Comparison of ENCODE assay signal across 11 cellular contexts in genomic region chr14:58281969-58282368, GRCh38. TPM values are rescaled to one million over a fixed set of nuclear protein-coding genes. Genes with fewer than 3 reads are reported as not detected.
DNase-seq lines count a peak whose midpoint lies in the region; TF ChIP-seq lines count a peak whose summit lies in the region.
"Had no signal": no experiment of that assay in that cellular context is flagged by ENCODE, and none has a peak within 500 bp of the region (broad histone marks: within the 10 kb centered on the region; RNA-seq: fewer than 3 reads in every experiment).

No MANE protein-coding gene starts in this region.

- peak overlapping the region; percentile 98 for H3K27ac ChIP-seq in smooth muscle cell (ENCODE audit: low read depth)

- H3K9ac ChIP-seq in adipocyte (ENCODE audit: low read length) (peak overlapping the region; percentile 82), smooth muscle cell (ENCODE audit: low read depth) (peak overlapping the region; percentile 84)

- no peaks in the 10 kb centered on the region for H3K27me3 ChIP-seq in adipocyte (replicated peaks; ENCODE audit: control insufficient read depth, insufficient read depth, low read length)
- no peaks in the 10 kb centered on the region for H3K27me3 ChIP-seq in smooth muscle cell (ENCODE audit: low read depth)

- DNase-seq in HFFc6 (no peak), adipocyte (ENCODE audit: low read depth) (no peak), immature natural killer cell (no peak), smooth muscle cell (lab: John Stamatoyannopoulos, UW; ENCODE audit: unreplicated experiment) (no peak), OCI-M1 (lab: John Stamatoyannopoulos, UW) (no peak), NCI-H1436 (lab: John Stamatoyannopoulos, UW) (no peak), T-helper 9 cell (no peak)
- DNase-seq in activated CD4-positive, CD25-positive, alpha-beta regulatory T cell (lab: John Stamatoyannopoulos, UW): no peak
- DNase-seq: activated CD4-positive, alpha-beta T cell treated with anti-CD3 and anti-CD28 coated beads, Interleukin-2, amount 50 U/mL, for 4 hours; NCI-H524 treated with DMSO at 0.1 percent for 48 hours had no signal

- H3K27ac Mint-ChIP-seq in HFFc6 (peak overlapping the region; percentile 99), immature natural killer cell (peak overlapping the region in 5 of 6 donors; percentile 56 to 92 (median 82))

- no peaks in the 10 kb centered on the region for H3K9me3 ChIP-seq in adipocyte (ENCODE audit: control insufficient read depth, low read length)
- no peaks in the 10 kb centered on the region for H3K9me3 ChIP-seq in smooth muscle cell (replicated peaks; ENCODE audit: low read depth)
- H3K9me3 ChIP-seq: prostate gland had no signal

- H3K79me2 ChIP-seq in smooth muscle cell (ENCODE audit: low read depth): peaks cover 83% of the 10 kb centered on the region

- H3K4me3 Mint-ChIP-seq in HFFc6 (peak overlapping the region; percentile 82), immature natural killer cell (no peak overlapping the region)

- peaks cover 22% of the 10 kb centered on the region for H4K20me1 ChIP-seq in smooth muscle cell (ENCODE audit: low read depth)

- H3K9me3 Mint-ChIP-seq in HFFc6 (no peaks in the 10 kb centered on the region), immature natural killer cell (no peaks in the 10 kb centered on the region)

- peaks cover 6% of the 10 kb centered on the region; the same call in 1 of the 2 replicates for H3K27me3 Mint-ChIP-seq in HFFc6 (ENCODE audit: insufficient read depth)
- H3K27me3 Mint-ChIP-seq in immature natural killer cell (ENCODE audit: low read depth in 3 of 3): peaks cover 0 to 4% (median 3%) of the 10 kb centered on the region in 3 donors

- H2AFZ ChIP-seq in smooth muscle cell (ENCODE audit: low read depth): no peak overlapping the region

- H3K36me3 ChIP-seq in adipocyte (ENCODE audit: control insufficient read depth, insufficient read depth, low read length, severe bottlenecking) (peaks cover 70% of the 10 kb centered on the region), smooth muscle cell (ENCODE audit: low read depth) (peaks cover 10% of the 10 kb centered on the region)
- H3K36me3 ChIP-seq: prostate gland had no signal

- peak overlapping the region; percentile 81 for H3K4me2 ChIP-seq in smooth muscle cell

- H3K4me1 Mint-ChIP-seq in HFFc6 (ENCODE audit: low read depth) (peaks cover 50% of the 10 kb centered on the region), immature natural killer cell (peaks cover 38 to 75% of the 10 kb centered on the region in 2 donors)

- peaks cover 46% of the 10 kb centered on the region for H3F3A ChIP-seq in smooth muscle cell (ENCODE audit: low read depth)

- WGBS in smooth muscle cell (ENCODE audit: low lambda C conversion rate): 55% methylated on average over 3 of the region's 3 CpGs

- peak overlapping the region; percentile 40 for H3K4me3 ChIP-seq in adipocyte (ENCODE audit: low read length)
- H3K4me3 ChIP-seq in smooth muscle cell: peak overlapping the region; percentile 13
- H3K4me3 ChIP-seq: prostate gland had no signal

- H3K4me1 ChIP-seq in adipocyte (ENCODE audit: control insufficient read depth, insufficient read depth, low read length) (peaks cover 33% of the 10 kb centered on the region), smooth muscle cell (ENCODE audit: low read depth) (peaks cover 12% of the 10 kb centered on the region)
- H3K4me1 ChIP-seq: prostate gland had no signal

- TF ChIP-seq CTCF in HFFc6 (IDR thresholded peaks at IDR 0.05) (no peak), smooth muscle cell (IDR thresholded peaks at IDR 0.05; ENCODE audit: borderline replicate concordance, insufficient read depth, poor library complexity, severe bottlenecking) (no peak)

- H3K36me3 Mint-ChIP-seq in HFFc6 (ENCODE audit: low read depth) (peaks cover 45% of the 10 kb centered on the region), immature natural killer cell (peaks cover 4 to 26% (median 18%) of the 10 kb centered on the region in 3 donors)

RNA-seq across cellular contexts. Expression of gene ARID4A, which starts 16.4 kb away (rescaled TPM):
- 10 to 100 TPM; 10.5 to 13.4 (median 12.3) TPM for total RNA-seq in HFFc6 (2021; fragmentation: NEBNext Ultra II Directional; extraction: Animal tissue kit (Norgen Biotek cat#: 25700))
- polyA plus RNA-seq in immature natural killer cell (10 to 100 TPM in 2 of 3 donors, 1 to 10 TPM in 1; 2.6 to 29.9 (median 13.3) TPM), smooth muscle cell (18.4 and 24.9 TPM in 2 replicates)
- 14.1 and 14.6 TPM in 2 replicates for total RNA-seq in smooth muscle cell

RNA-seq across cellular contexts. Expression of gene PSMA3, which starts 37.3 kb away (rescaled TPM):
- 100 to 1,000 TPM; 158 to 210 (median 187) TPM for total RNA-seq in HFFc6 (2021; fragmentation: NEBNext Ultra II Directional; extraction: Animal tissue kit (Norgen Biotek cat#: 25700))
- polyA plus RNA-seq in immature natural killer cell (100 to 1,000 TPM; 133 to 258 (median 167) TPM), smooth muscle cell (181 and 189 TPM in 2 replicates)
- total RNA-seq in smooth muscle cell: 133 and 139 TPM in 2 replicates
